In the genomic region with DNA sequence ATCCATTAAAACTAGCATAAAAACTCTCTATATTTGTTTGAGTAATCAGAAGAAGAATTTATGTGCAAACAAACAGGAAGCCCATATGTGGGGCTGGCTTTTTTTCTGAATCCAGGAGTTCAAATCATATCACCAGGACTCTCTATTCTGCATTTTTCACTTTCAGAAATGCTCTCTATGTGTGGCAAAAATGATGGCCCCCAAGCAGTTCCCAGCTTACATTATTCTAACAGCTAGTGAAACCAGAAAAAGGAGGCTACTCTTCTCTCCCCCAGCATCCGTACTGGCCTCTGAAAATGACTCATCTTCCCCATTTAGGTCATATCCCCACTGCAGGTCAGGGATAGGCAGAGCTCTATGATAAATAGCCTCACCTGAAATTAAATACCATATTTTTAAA, we compare ENCODE assay signal across 8 cellular contexts. TPM values are rescaled to one million over a fixed set of nuclear protein-coding genes. Genes with fewer than 3 reads are reported as not detected.
DNase-seq lines count a peak whose midpoint lies in the region; ATAC-seq and TF ChIP-seq lines count a peak whose summit lies in the region.

No MANE protein-coding gene starts in this region.

- peaks cover 93% of the 10 kb centered on the region for H4K20me1 ChIP-seq in smooth muscle cell (ENCODE audit: low read depth)

- no peaks in the 10 kb centered on the region for H3F3A ChIP-seq in smooth muscle cell (ENCODE audit: low read depth)

- TF ChIP-seq CTCF in HEK293 (tag by site-specific recombination; IDR thresholded peaks at IDR 0.05) (no peak), omental fat pad (IDR thresholded peaks at IDR 0.05) (no peak), smooth muscle cell (IDR thresholded peaks at IDR 0.05; ENCODE audit: borderline replicate concordance, insufficient read depth, poor library complexity, severe bottlenecking) (no peak)

- H3K4me1 ChIP-seq in HEK293 (ENCODE audit: control insufficient read depth, insufficient read depth, low read length) = no peaks in the 10 kb centered on the region
- H3K4me1 ChIP-seq in smooth muscle cell (ENCODE audit: low read depth) = no peaks in the 10 kb centered on the region

- peaks cover 99% of the 10 kb centered on the region for H3K79me2 ChIP-seq in smooth muscle cell (ENCODE audit: low read depth)

- POLR2A ChIA-PET in HEK293 (lab: Yijun Ruan, JAX) = no interaction called here

- peak; percentile 52 for DNase-seq in activated CD4-positive, alpha-beta T cell treated with anti-CD3 and anti-CD28 coated beads for 48 hours
- no peak for DNase-seq in activated CD4-positive, alpha-beta T cell treated with anti-CD3 and anti-CD28 coated beads for 1 hour
- peak; percentile 29 for DNase-seq in NAMALWA (ENCODE audit: low spot score)
- peak; percentile 26 for DNase-seq in glomerular visceral epithelial cell (ENCODE audit: extremely low spot score)
- DNase-seq in omental fat pad (ENCODE audit: low spot score) = no peak
- DNase-seq in C1 segment of cervical spinal cord (lab: John Stamatoyannopoulos, UW) = no peak
- DNase-seq in smooth muscle cell (lab: John Stamatoyannopoulos, UW; ENCODE audit: unreplicated experiment) = no peak

- no peak for ATAC-seq in omental fat pad (ENCODE audit: low FRiP score)

- H3K4me2 ChIP-seq in smooth muscle cell = no peak overlapping the region

- H3K4me3 ChIP-seq in HEK293 (ENCODE audit: low read depth, low read length) = no peak overlapping the region
- no peak overlapping the region for H3K4me3 ChIP-seq in smooth muscle cell

- CTCF ChIA-PET in HEK293 (lab: Yijun Ruan, JAX) = interaction anchor here (0.7 kb wide), 1 partner anchor 731 kb away, joined by 4 read pairs; no protein-coding TSS in a partner anchor

- H2AFZ ChIP-seq in smooth muscle cell (ENCODE audit: low read depth) = no peak overlapping the region

- H3K9me3 ChIP-seq in HEK293 (ENCODE audit: control insufficient read depth, insufficient read depth, low read depth, low read length) (no peaks in the 10 kb centered on the region), smooth muscle cell (replicated peaks; ENCODE audit: low read depth) (no peaks in the 10 kb centered on the region)

- WGBS in smooth muscle cell (ENCODE audit: low lambda C conversion rate) = 42% methylated on average over 1 of the region's 1 CpG

- H3K36me3 ChIP-seq in HEK293 (ENCODE audit: control insufficient read depth in 2 of 2, insufficient read depth in 1 of 2, low read length in 2 of 2) (peaks cover 0 to 3% of the 10 kb centered on the region in 2 experiments; a peak in 1 of 3 replicates), smooth muscle cell (ENCODE audit: low read depth) (no peaks in the 10 kb centered on the region)

- no peak overlapping the region for H3K27ac ChIP-seq in HEK293 (ENCODE audit: extremely low read depth, low read depth, low read length)
- H3K27ac ChIP-seq in smooth muscle cell (ENCODE audit: low read depth) = no peak overlapping the region

- H3K27me3 ChIP-seq in smooth muscle cell (ENCODE audit: low read depth) = no peaks in the 10 kb centered on the region

- no peak overlapping the region for H3K9ac ChIP-seq in smooth muscle cell (ENCODE audit: low read depth)

TF ChIP-seq in HEK293, 187 proteins besides CTCF, POLR2A, EP300 and RAD21:
- TF ChIP-seq, protein P1, sequence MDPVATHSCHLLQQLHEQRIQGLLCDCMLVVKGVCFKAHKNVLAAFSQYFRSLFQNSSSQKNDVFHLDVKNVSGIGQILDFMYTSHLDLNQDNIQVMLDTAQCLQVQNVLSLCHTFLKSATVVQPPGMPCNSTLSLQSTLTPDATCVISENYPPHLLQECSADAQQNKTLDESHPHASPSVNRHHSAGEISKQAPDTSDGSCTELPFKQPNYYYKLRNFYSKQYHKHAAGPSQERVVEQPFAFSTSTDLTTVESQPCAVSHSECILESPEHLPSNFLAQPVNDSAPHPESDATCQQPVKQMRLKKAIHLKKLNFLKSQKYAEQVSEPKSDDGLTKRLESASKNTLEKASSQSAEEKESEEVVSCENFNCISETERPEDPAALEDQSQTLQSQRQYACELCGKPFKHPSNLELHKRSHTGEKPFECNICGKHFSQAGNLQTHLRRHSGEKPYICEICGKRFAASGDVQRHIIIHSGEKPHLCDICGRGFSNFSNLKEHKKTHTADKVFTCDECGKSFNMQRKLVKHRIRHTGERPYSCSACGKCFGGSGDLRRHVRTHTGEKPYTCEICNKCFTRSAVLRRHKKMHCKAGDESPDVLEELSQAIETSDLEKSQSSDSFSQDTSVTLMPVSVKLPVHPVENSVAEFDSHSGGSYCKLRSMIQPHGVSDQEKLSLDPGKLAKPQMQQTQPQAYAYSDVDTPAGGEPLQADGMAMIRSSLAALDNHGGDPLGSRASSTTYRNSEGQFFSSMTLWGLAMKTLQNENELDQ (tag by site-specific recombination; IDR thresholded peaks at IDR 0.05; ENCODE audit: low read depth) = no peak
- TF ChIP-seq ZNF202 (tag by site-specific recombination; IDR thresholded peaks at IDR 0.05; ENCODE audit: borderline replicate concordance) (no peak), KLF8 (tag by site-specific recombination; IDR thresholded peaks at IDR 0.05) (no peak), ZNF600 (tag by site-specific recombination; IDR thresholded peaks at IDR 0.05) (peak; percentile 20; the same call in 1 of the 2 replicates), ZNF555 (tag by site-specific recombination; conservative IDR thresholded peaks at IDR 0.05) (no peak), ZBTB20 (tag by site-specific recombination; IDR thresholded peaks at IDR 0.05) (no peak), PRDM1 (tag by site-specific recombination; IDR thresholded peaks at IDR 0.05) (peak; percentile 43; the same call in 1 of the 2 replicates)
- TF ChIP-seq, protein P2, sequence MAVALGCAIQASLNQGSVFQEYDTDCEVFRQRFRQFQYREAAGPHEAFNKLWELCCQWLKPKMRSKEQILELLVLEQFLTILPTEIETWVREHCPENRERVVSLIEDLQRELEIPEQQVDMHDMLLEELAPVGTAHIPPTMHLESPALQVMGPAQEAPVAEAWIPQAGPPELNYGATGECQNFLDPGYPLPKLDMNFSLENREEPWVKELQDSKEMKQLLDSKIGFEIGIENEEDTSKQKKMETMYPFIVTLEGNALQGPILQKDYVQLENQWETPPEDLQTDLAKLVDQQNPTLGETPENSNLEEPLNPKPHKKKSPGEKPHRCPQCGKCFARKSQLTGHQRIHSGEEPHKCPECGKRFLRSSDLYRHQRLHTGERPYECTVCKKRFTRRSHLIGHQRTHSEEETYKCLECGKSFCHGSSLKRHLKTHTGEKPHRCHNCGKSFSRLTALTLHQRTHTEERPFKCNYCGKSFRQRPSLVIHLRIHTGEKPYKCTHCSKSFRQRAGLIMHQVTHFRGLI (tag by site-specific recombination; IDR thresholded peaks at IDR 0.05) = no peak

RNA-seq across cellular contexts. Expression of a gene that starts 20.4 kb away (rescaled TPM):
- total RNA-seq in omental fat pad (10 to 100 TPM; 23.6 to 49.5 (median 34.1) TPM), smooth muscle cell (45.5 and 49.4 TPM in 2 replicates)
- 11.8 and 14.6 TPM in 2 replicates for polyA plus RNA-seq in smooth muscle cell

Comparison
In these comparisons a context has a peak if more than half of its experiments do, and no peak if none do; other contexts are left out.
1. DNase-seq: peak in activated CD4-positive, alpha-beta T cell treated with anti-CD3 and anti-CD28 coated beads for 48 hours (single experiment), NAMALWA (single experiment) and glomerular visceral epithelial cell (single experiment); none in activated CD4-positive, alpha-beta T cell treated with anti-CD3 and anti-CD28 coated beads for 1 hour (single experiment), omental fat pad (single experiment), C1 segment of cervical spinal cord (0 of 14) and smooth muscle cell (single experiment).